In the genomic region with DNA sequence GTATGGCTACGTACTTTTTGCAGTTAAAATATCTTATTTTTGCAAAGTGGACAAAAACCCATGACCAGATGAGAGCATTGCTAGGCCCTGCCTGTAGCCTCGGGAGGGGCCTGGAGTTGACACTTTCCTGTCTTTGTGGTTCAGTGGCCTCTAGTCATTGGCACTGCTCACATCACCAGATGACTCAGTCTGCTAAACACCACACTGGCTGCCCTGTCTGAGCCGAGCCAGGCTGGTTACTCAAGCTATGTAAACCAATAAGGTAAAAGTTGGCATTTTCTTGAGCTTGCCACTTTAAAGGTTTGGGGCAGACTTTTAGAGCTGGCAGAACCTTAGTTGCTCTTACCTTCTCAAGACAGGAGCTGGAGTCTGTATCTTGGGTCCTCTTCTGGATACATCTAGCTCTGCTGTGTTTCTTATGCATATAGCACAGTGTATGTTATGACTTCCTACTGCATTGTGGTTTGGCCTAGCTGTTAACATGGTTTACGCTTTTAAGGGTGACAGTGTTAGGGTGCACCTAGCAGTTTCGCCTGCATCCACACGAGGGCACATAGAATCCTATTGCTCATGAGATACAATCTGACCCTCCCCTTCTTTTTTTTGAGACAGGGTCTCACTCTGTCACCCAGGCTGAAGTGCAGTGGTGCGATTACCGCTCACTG, we compare ENCODE assay signal across 8 cellular contexts.
DNase-seq lines count a peak whose midpoint lies in the region; ATAC-seq and TF ChIP-seq lines count a peak whose summit lies in the region.

No MANE protein-coding gene starts in this region.

- peak overlapping the region; percentile 68 for H3K4me3 Mint-ChIP-seq in activated naive CD8-positive, alpha-beta T cell treated with anti-CD3 and anti-CD28 coated beads, Interleukin-2, amount 10 ng/mL, durations not matched to agents 7 days and 5 days
- no peak overlapping the region for H3K4me3 Mint-ChIP-seq in type B pancreatic cell

- TF ChIP-seq CTCF in heart right ventricle (IDR thresholded peaks at IDR 0.05) (no peak), OCI-LY7 (conservative IDR thresholded peaks at IDR 0.05; ENCODE audit: low read length) (peak; percentile 62), left lung (IDR thresholded peaks at IDR 0.05) (no peak), type B pancreatic cell (conservative IDR thresholded peaks at IDR 0.05) (peak; percentile 36), psoas muscle (IDR thresholded peaks at IDR 0.05) (no peak)

- no peaks in the 10 kb centered on the region for H3K27me3 Mint-ChIP-seq in activated naive CD8-positive, alpha-beta T cell treated with anti-CD3 and anti-CD28 coated beads, Interleukin-2, amount 10 ng/mL, durations not matched to agents 7 days and 5 days
- H3K27me3 Mint-ChIP-seq in type B pancreatic cell: no peaks in the 10 kb centered on the region

- H3K4me3 ChIP-seq in heart right ventricle (no peak overlapping the region), OCI-LY7 (ENCODE audit: low read depth, low read length, poor library complexity, severe bottlenecking) (no peak overlapping the region), left lung (no peak overlapping the region), psoas muscle (no peak overlapping the region)

- peaks cover 27% of the 10 kb centered on the region for H3K4me1 Mint-ChIP-seq in activated naive CD8-positive, alpha-beta T cell treated with anti-CD3 and anti-CD28 coated beads, Interleukin-2, amount 10 ng/mL, durations not matched to agents 7 days and 5 days
- peaks cover 16% of the 10 kb centered on the region for H3K4me1 Mint-ChIP-seq in type B pancreatic cell (ENCODE audit: unreplicated experiment)

- no peaks in the 10 kb centered on the region for H3K9me2 ChIP-seq in OCI-LY7 (ENCODE audit: insufficient read depth, low read length)

- no peaks in the 10 kb centered on the region for H3K79me2 ChIP-seq in OCI-LY7 (ENCODE audit: insufficient read depth, low read depth, low read length)

- no peaks in the 10 kb centered on the region for H4K20me1 ChIP-seq in OCI-LY7 (ENCODE audit: insufficient read depth, low read length)

- peak overlapping the region; percentile 91 for H3K27ac Mint-ChIP-seq in activated naive CD8-positive, alpha-beta T cell treated with anti-CD3 and anti-CD28 coated beads, Interleukin-2, amount 10 ng/mL, durations not matched to agents 7 days and 5 days
- H3K27ac Mint-ChIP-seq in type B pancreatic cell: no peak overlapping the region

- H3K27me3 ChIP-seq in heart right ventricle (no peaks in the 10 kb centered on the region), left lung (no peaks in the 10 kb centered on the region), psoas muscle (ENCODE audit: insufficient read depth in 3 of 3, low read length in 2 of 3) (no peaks in the 10 kb centered on the region)

- H3K4me2 ChIP-seq in OCI-LY7 (ENCODE audit: low read length): no peak overlapping the region

- H2AFZ ChIP-seq in OCI-LY7 (ENCODE audit: low read length): no peak overlapping the region

- POLR2A ChIA-PET in OCI-LY7 (lab: Charles Lee): interaction anchor here (0.9 to 1.1 kb wide), 2 partner anchors 26 to 175 kb away, joined by 4 to 5 read pairs; no protein-coding TSS in a partner anchor
- POLR2A ChIA-PET in activated naive CD8-positive, alpha-beta T cell treated with anti-CD3 and anti-CD28 coated beads, Interleukin-2, amount 10 ng/mL, durations not matched to agents 7 days and 5 days (lab: Charles Lee): no interaction called here

- H3K27ac ChIP-seq in heart right ventricle: peak overlapping the region in 1 of 10 donors; percentile 21
- no peak overlapping the region for H3K27ac ChIP-seq in OCI-LY7 (ENCODE audit: low read depth, low read length, poor library complexity, severe bottlenecking)
- peak overlapping the region; percentile 53 to 67 for H3K27ac ChIP-seq in left lung
- no peak overlapping the region for H3K27ac ChIP-seq in psoas muscle

- H3K4me1 ChIP-seq in heart right ventricle (peaks cover 0 to 10% (median 0%) of the 10 kb centered on the region in 9 donors), OCI-LY7 (ENCODE audit: insufficient read depth, low read length, poor library complexity, severe bottlenecking) (no peaks in the 10 kb centered on the region), left lung (peaks cover 0 to 3% of the 10 kb centered on the region in 2 donors), psoas muscle (no peaks in the 10 kb centered on the region)

- H3K9me3 ChIP-seq in heart right ventricle (no peaks in the 10 kb centered on the region), OCI-LY7 (ENCODE audit: low read length) (no peaks in the 10 kb centered on the region), left lung (no peaks in the 10 kb centered on the region), psoas muscle (no peaks in the 10 kb centered on the region)

- ATAC-seq in heart right ventricle (peak in 7 of 8 donors; percentile 43 to 61 (median 55)), HG02870 (IDR thresholded peaks at IDR 0.05; ENCODE audit: unreplicated experiment) (peak; percentile 68), left lung (peak; percentile 85), psoas muscle (no peak)
- peak; percentile 98 for ATAC-seq in activated naive CD8-positive, alpha-beta T cell treated with anti-CD3 and anti-CD28 coated beads, Interleukin-2, amount 10 ng/mL, durations not matched to agents 7 days and 5 days (ENCODE audit: low read depth)

- intact Hi-C loops in heart right ventricle (cut with DNase I) (no loop called here), cardiac septum (cut with DNase I) (no loop called here), OCI-LY7 (cut with micrococcal nuclease; ENCODE audit: unreplicated experiment) (no loop called here), left lung (cut with DNase I) (no loop called here), psoas muscle (cut with DNase I) (no loop called here)

- no peak for DNase-seq in heart right ventricle
- DNase-seq in cardiac septum (ENCODE audit: low spot score): no peak
- DNase-seq in OCI-LY7 (ENCODE audit: low spot score): peak; percentile 56
- peak; percentile 51 for DNase-seq in activated naive CD8-positive, alpha-beta T cell treated with anti-CD3 and anti-CD28 coated beads, Interleukin-2, amount 10 ng/mL, durations not matched to agents 7 days and 5 days
- DNase-seq in left lung: peak; percentile 73 to 77
- DNase-seq in type B pancreatic cell (ENCODE audit: extremely low spot score, unreplicated experiment): no peak
- DNase-seq in psoas muscle: no peak

- H3K9me3 Mint-ChIP-seq in activated naive CD8-positive, alpha-beta T cell treated with anti-CD3 and anti-CD28 coated beads, Interleukin-2, amount 10 ng/mL, durations not matched to agents 7 days and 5 days: no peaks in the 10 kb centered on the region
- no peaks in the 10 kb centered on the region for H3K9me3 Mint-ChIP-seq in type B pancreatic cell

- H3K36me3 ChIP-seq in heart right ventricle (no peaks in the 10 kb centered on the region), OCI-LY7 (ENCODE audit: insufficient read depth, low read length) (no peaks in the 10 kb centered on the region), left lung (no peaks in the 10 kb centered on the region), psoas muscle (ENCODE audit: insufficient read depth in 1 of 2, low read depth in 1 of 2) (no peaks in the 10 kb centered on the region)

- 82 to 87% methylated on average over 8 of the region's 8 CpGs for WGBS in heart right ventricle, 2 donors
- 70 to 80% (median 75%) methylated on average over 8 of the region's 8 CpGs for WGBS in psoas muscle, 3 donors

- CTCF ChIA-PET in OCI-LY7 (lab: Charles Lee; ENCODE audit: unreplicated experiment): no interaction called here

- peaks cover 2% of the 10 kb centered on the region for H3K36me3 Mint-ChIP-seq in activated naive CD8-positive, alpha-beta T cell treated with anti-CD3 and anti-CD28 coated beads, Interleukin-2, amount 10 ng/mL, durations not matched to agents 7 days and 5 days
- H3K36me3 Mint-ChIP-seq in type B pancreatic cell: no peaks in the 10 kb centered on the region

- BruUV-seq in OCI-LY7 (replicated peaks; lab: Mats Ljungman, UMichigan): no TSS peak

Comparison
In these comparisons a context has a peak if more than half of its experiments do, and no peak if none do; other contexts are left out.
1. ATAC-seq: peak in heart right ventricle (7 of 8), HG02870 (single experiment), activated naive CD8-positive, alpha-beta T cell treated with anti-CD3 and anti-CD28 coated beads, Interleukin-2, amount 10 ng/mL, durations not matched to agents 7 days and 5 days (single experiment) and left lung (single experiment); none in psoas muscle (0 of 4).
2. DNase-seq: peak in OCI-LY7 (single experiment), activated naive CD8-positive, alpha-beta T cell treated with anti-CD3 and anti-CD28 coated beads, Interleukin-2, amount 10 ng/mL, durations not matched to agents 7 days and 5 days (single experiment) and left lung (2 of 2); none in heart right ventricle (0 of 2), cardiac septum (single experiment), type B pancreatic cell (single experiment) and psoas muscle (0 of 2).
3. H3K27ac ChIP-seq: peak in left lung (2 of 2); none in OCI-LY7 (single experiment) and psoas muscle (single experiment).
4. CTCF ChIP-seq: peak in OCI-LY7 (single experiment) and type B pancreatic cell (single experiment); none in heart right ventricle (0 of 9), left lung (0 of 2) and psoas muscle (single experiment).